ENCODE assay signal across 18 cellular contexts in the genomic region with DNA sequence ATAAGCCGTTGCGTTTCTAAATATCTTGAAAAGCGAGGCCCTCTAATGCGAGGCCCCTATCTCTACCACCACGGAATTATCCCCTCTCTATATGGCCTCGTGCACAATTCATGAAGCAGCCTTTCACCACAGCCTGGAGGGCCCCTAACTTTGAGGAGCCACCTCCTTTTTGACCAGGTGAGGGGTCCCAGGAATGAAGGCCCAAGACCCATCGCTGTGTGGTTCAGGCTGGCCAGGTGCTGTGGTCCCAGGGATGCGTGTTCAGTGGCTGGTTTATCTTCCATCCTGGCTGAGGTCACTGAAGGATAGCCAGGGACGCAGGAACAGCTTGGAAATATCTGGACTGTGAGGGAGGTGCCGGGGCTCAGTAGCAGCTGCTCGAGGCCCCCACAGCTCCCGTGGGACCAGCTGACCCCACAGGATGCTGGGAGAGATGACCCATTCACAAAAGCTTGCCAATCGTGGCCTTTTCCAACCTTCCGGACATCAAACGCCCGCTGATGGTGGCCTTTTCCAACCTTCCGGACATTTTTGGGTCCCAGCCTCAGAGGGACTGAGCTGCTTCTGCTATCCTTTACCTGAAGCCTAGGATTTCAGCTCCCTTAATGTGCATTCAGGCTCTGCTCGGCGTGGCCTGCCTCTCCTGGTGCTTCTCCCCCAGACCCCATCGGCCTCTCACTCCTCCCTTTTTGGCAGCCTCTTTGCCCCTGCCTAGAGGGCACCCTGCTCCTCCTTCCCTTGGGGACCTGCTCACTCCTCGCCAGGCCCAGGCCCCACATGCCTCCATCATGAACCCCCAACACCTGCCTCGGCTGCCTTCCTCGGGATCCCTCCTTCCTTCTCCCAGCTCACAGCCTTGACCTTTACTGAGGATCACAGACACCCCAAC.
"Had no signal": no experiment of that assay in that cellular context is flagged by ENCODE, and none has a peak within 500 bp of the region (broad histone marks: within the 10 kb centered on the region; RNA-seq: fewer than 3 reads in every experiment).

No MANE protein-coding gene starts in this region.

- H3K36me3 Mint-ChIP-seq: activated naive CD4-positive, alpha-beta T cell treated with anti-CD3 and anti-CD28 coated beads, Interleukin-2, amount 10 ng/mL, durations not matched to agents 7 days and 5 days had no signal

- H3K9me3 ChIP-seq: adrenal gland, gastrocnemius medialis, neutrophil, upper lobe of right lung had no signal

- H3K4me2 ChIP-seq: hepatocyte had no signal

- H3K79me2 ChIP-seq: hepatocyte had no signal

- H3K36me3 ChIP-seq: adrenal gland, gastrocnemius medialis, neutrophil, upper lobe of right lung had no signal

- DNase-seq: activated B cell treated with CpG ODN at 0.5 μM for 24 hours; activated CD4-positive, alpha-beta T cell treated with anti-CD3 and anti-CD28 coated beads, Interleukin-2, amount 10 ng/mL, durations not matched to agents 24 days and 14 days; activated naive CD4-positive, alpha-beta T cell treated with anti-CD3 and anti-CD28 coated beads, Interleukin-2, amount 10 ng/mL, durations not matched to agents 7 days and 5 days; activated T-cell treated with anti-CD3 and anti-CD28 coated beads for 4 hours; adrenal gland; central memory CD4-positive, alpha-beta T cell; effector memory CD4-positive, alpha-beta T cell; gastrocnemius medialis; stimulated activated CD4-positive, alpha-beta T cell treated with anti-CD3 and anti-CD28 coated beads, Interleukin-12 subunit alpha, Interleukin-12 subunit beta, amount 100 ng/mL, for 4 hours; stimulated activated naive CD4-positive, alpha-beta T cell treated with Interleukin-2 at 50 U/mL for 16 hours; T-helper 17 cell; upper lobe of right lung had no signal

- H3K27ac Mint-ChIP-seq: activated CD4-positive, alpha-beta T cell treated with anti-CD3 and anti-CD28 coated beads, Interleukin-2, amount 10 ng/mL, durations not matched to agents 24 days and 14 days; activated naive CD4-positive, alpha-beta T cell treated with anti-CD3 and anti-CD28 coated beads, Interleukin-2, amount 10 ng/mL, durations not matched to agents 7 days and 5 days; activated T-helper 2 cell treated with anti-CD3 and anti-CD28 coated beads, Interferon-gamma antibody, Interleukin-2, Interleukin-4, amounts not matched to agents 10 μg/mL and 5 μg/mL and 100 μg/mL, durations not matched to agents 14 hours and 24 hours and 36 hours; T-helper 17 cell had no signal

- H3K4me3 ChIP-seq: adrenal gland, coronary artery, gastrocnemius medialis, hepatocyte, lung, upper lobe of right lung had no signal

- H3K9me3 Mint-ChIP-seq: activated B cell treated with CpG ODN at 0.5 μM for 24 hours; activated CD4-positive, alpha-beta T cell treated with anti-CD3 and anti-CD28 coated beads, Interleukin-2, amount 10 ng/mL, durations not matched to agents 24 days and 14 days; activated naive CD4-positive, alpha-beta T cell treated with anti-CD3 and anti-CD28 coated beads, Interleukin-2, amount 10 ng/mL, durations not matched to agents 7 days and 5 days; activated T-helper 2 cell treated with anti-CD3 and anti-CD28 coated beads, Interferon-gamma antibody, Interleukin-2, Interleukin-4, amounts not matched to agents 10 μg/mL and 5 μg/mL and 100 μg/mL, durations not matched to agents 14 hours and 24 hours and 36 hours had no signal

- H3K27me3 ChIP-seq: adrenal gland, gastrocnemius medialis, hepatocyte, upper lobe of right lung had no signal

- H3K4me3 Mint-ChIP-seq: activated B cell treated with CpG ODN at 0.5 μM for 24 hours; activated CD4-positive, alpha-beta T cell treated with anti-CD3 and anti-CD28 coated beads, Interleukin-2, amount 10 ng/mL, durations not matched to agents 24 days and 14 days; activated naive CD4-positive, alpha-beta T cell treated with anti-CD3 and anti-CD28 coated beads, Interleukin-2, amount 10 ng/mL, durations not matched to agents 7 days and 5 days; T-helper 17 cell had no signal

- H3K4me1 ChIP-seq: gastrocnemius medialis had no signal

- H3K27ac ChIP-seq: adrenal gland, coronary artery, epithelial cell of prostate, gastrocnemius medialis, hepatocyte, neutrophil, upper lobe of right lung had no signal

- H2AFZ ChIP-seq: hepatocyte had no signal

- H3K4me1 Mint-ChIP-seq: activated naive CD4-positive, alpha-beta T cell treated with anti-CD3 and anti-CD28 coated beads, Interleukin-2, amount 10 ng/mL, durations not matched to agents 7 days and 5 days had no signal

- H3K27me3 Mint-ChIP-seq: activated CD4-positive, alpha-beta T cell treated with anti-CD3 and anti-CD28 coated beads, Interleukin-2, amount 10 ng/mL, durations not matched to agents 24 days and 14 days had no signal
